In genomic region chr13:98812186-98812798, GRCh38 we compare ENCODE assay signal across 6 cellular contexts. TPM values are rescaled to one million over a fixed set of nuclear protein-coding genes. Genes with fewer than 3 reads are reported as not detected.
"Had no signal": no experiment of that assay in that cellular context is flagged by ENCODE, and none has a peak within 500 bp of the region (broad histone marks: within the 10 kb centered on the region; RNA-seq: fewer than 3 reads in every experiment).

No MANE protein-coding gene starts in this region.

RNA-seq across cellular contexts. Expression of gene SLC15A1, which starts 59.8 kb away (rescaled TPM):
- total RNA-seq: dermis microvascular lymphatic vessel endothelial cell, fibroblast of lung, gastrocnemius medialis, lower lobe of right lung, occipital lobe, spleen had no signal
- polyA plus RNA-seq: fibroblast of lung had no signal
